Comparison of ENCODE assay signal across 1 cellular context in genomic region chr18:12990662-12990976, GRCh38.
TF ChIP-seq lines count a peak whose summit lies in the region.

No MANE protein-coding gene starts in this region.

TF ChIP-seq in GM23338, 12 proteins besides CTCF, POLR2A, EP300 and RAD21 (continued from another document):
- no peak for TF ChIP-seq ZNF462 (CRISPR knock-in tag; IDR thresholded peaks at IDR 0.05)
- TF ChIP-seq POLR2AphosphoS5 (IDR thresholded peaks at IDR 0.05; ENCODE audit: low read depth), result no peak
